ENCODE assay signal across 31 cellular contexts in the genomic region with DNA sequence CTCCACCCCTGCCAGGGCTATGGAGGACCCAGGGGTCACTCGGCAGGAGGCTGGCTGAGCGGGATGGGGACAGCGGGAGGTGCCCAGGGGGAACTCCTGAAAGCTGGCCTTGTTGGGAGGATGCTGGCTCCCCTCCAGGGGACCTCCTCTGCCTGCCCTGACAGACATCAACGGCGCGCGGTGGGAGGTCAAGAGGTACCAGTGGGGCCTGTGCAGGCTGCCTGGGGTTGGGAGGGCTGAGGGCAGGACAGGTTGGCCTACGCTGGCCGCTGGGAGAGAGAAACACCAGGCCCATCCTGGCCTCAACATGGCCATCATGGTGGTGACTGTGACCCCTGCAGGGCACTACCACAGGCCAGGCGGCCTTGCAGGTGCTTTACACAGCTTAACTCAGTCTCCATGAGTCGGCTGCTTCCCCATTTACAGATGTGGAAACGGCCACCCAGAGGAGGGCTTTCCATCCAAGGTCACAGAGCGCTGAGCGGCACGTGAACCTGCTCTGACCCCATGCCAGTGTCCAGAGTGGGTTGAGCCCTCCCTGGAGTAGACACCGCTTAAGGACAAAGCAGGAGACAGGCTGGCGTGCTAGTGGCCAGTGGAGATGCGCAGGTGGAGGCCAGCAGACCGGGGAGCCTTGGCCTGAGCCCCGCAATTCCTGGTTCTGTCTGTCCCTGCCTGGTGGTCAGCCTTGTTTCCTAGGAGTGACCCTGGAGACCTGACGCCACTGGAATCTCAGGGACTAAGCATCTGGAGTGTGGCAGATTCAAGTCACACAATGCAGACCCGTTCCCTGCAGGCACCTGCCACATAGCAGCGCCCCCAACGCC. TPM values are rescaled to one million over a fixed set of nuclear protein-coding genes. Genes with fewer than 3 reads are reported as not detected.
DNase-seq lines count a peak whose midpoint lies in the region; ATAC-seq, FAIRE-seq and TF ChIP-seq lines count a peak whose summit lies in the region.
"Had no signal": no experiment of that assay in that cellular context is flagged by ENCODE, and none has a peak within 500 bp of the region (broad histone marks: within the 10 kb centered on the region; RNA-seq: fewer than 3 reads in every experiment).

No MANE protein-coding gene starts in this region.

- BruUV-seq in HepG2 (replicated peaks; lab: Mats Ljungman, UMichigan), result no TSS peak

- ATAC-seq in SK-N-SH treated with all-trans-retinoic acid at 6 μM for 48 hours (no peak), HepG2 (no peak), sciatic nerve (no peak)
- ATAC-seq: activated CD4-positive, alpha-beta T cell treated with anti-CD3 and anti-CD28 coated beads for 36 hours; activated CD8-positive, alpha-beta T cell treated with anti-CD3 and anti-CD28 coated beads for 36 hours; activated naive CD4-positive, alpha-beta T cell treated with anti-CD3 and anti-CD28 coated beads, Interleukin-2, amount 50 U/mL, for 72 hours; effector memory CD8-positive, alpha-beta T cell; PC-3; psoas muscle; stimulated activated naive B cell treated with anti-CD40 and anti-IgM and Interleukin-4, amounts not matched to agents 10 μg/mL and 1 μg/mL and 100 μg/mL, for 72 hours had no signal

- no peaks in the 10 kb centered on the region for H3K9me2 ChIP-seq in SK-N-SH

- H4K20me1 ChIP-seq in SK-N-SH (ENCODE audit: insufficient read depth), result no peaks in the 10 kb centered on the region
- H4K20me1 ChIP-seq in HepG2 (ENCODE audit: insufficient read depth, low read length), result no peaks in the 10 kb centered on the region

- in situ Hi-C loops in HepG2 (cut with HindIII; ENCODE audit: extremely low pct_ligation_motif_present, low pct_unique_long_range_greater_than_20kb), result loop anchor here (5.0 kb wide), 2 partner anchors 99 to 164 kb away; partner anchors contain the start of gene CEBPA

- H3K9me3 ChIP-seq in SK-N-SH (no peaks in the 10 kb centered on the region), HepG2 (ENCODE audit: low read length) (no peaks in the 10 kb centered on the region)
- H3K9me3 ChIP-seq: psoas muscle, suprapubic skin, uterus had no signal

- CTCF ChIA-PET in SK-N-SH (lab: Yijun Ruan, JAX), result interaction anchor here (0.7 to 22.5 kb wide), 5 partner anchors 34 to 695 kb away, joined by 3 to 511 read pairs (median 4); no protein-coding TSS in a partner anchor
- CTCF ChIA-PET in HepG2 (lab: Yijun Ruan, JAX; ENCODE audit: low intra/inter-chr PET ratio, low total read pairs), result no interaction called here

- H3K27me3 ChIP-seq in SK-N-SH (ENCODE audit: insufficient read depth) (no peaks in the 10 kb centered on the region), HepG2 (ENCODE audit: control insufficient read depth in 1 of 2, insufficient read depth in 2 of 2, low read length in 2 of 2) (no peaks in the 10 kb centered on the region)
- H3K27me3 ChIP-seq: suprapubic skin, uterus had no signal

- H3K4me1 ChIP-seq in SK-N-SH (ENCODE audit: control insufficient read depth in 1 of 2, insufficient read depth in 2 of 2, low read depth in 1 of 2, low read length in 1 of 2) (no peaks in the 10 kb centered on the region; a peak in 1 of 4 replicates), HepG2 (ENCODE audit: insufficient read depth, low read length) (peaks cover 100% of the 10 kb centered on the region)
- H3K4me1 ChIP-seq: uterus had no signal

- POLR2A ChIA-PET in SK-N-SH (lab: Yijun Ruan, JAX) (no interaction called here), HepG2 (lab: Yijun Ruan, JAX) (interaction anchor here (0.7 to 1.8 kb wide), 8 partner anchors 27 to 124 kb away, joined by 3 to 12 read pairs (median 4); partner anchors contain the start of genes CEBPA and CEBPG)

- H2AFZ ChIP-seq in SK-N-SH (ENCODE audit: low read depth), result no peak overlapping the region
- no peak overlapping the region for H2AFZ ChIP-seq in HepG2 (ENCODE audit: low read length)

- WGBS in SK-N-SH (ENCODE audit: low lambda C conversion rate), result 93% methylated on average over 16 of the region's 24 CpGs
- no CpG with 5 or more reads among the region's 24 CpGs for WGBS in HepG2 (ENCODE audit: low lambda C conversion rate)

- H3K9ac ChIP-seq in SK-N-SH (no peak overlapping the region), HepG2 (ENCODE audit: insufficient read depth, low read depth, low read length) (peak overlapping the region; percentile 58)

- no peak for TF ChIP-seq RAD21 in SK-N-SH (IDR thresholded peaks at IDR 0.05; ENCODE audit: low read length)
- TF ChIP-seq RAD21 in HepG2 (CRISPR knock-in tag; IDR thresholded peaks at IDR 0.05), result no peak

- TF ChIP-seq POLR2A in HepG2 (IDR thresholded peaks at IDR 0.05; ENCODE audit: insufficient read depth in 1 of 2, low read depth in 2 of 2, low read length in 2 of 2), result no peak

- FAIRE-seq in HepG2 (lab: Jason Lieb, UNC), result no peak
- FAIRE-seq: D721Med had no signal

- H3K36me3 ChIP-seq in SK-N-SH (replicated peaks in 1 of 2; ENCODE audit: control insufficient read depth in 1 of 2, insufficient read depth in 2 of 2, low read length in 1 of 2) (no peaks in the 10 kb centered on the region), HepG2 (replicated peaks in 1 of 2; ENCODE audit: control insufficient read depth in 1 of 2, insufficient read depth in 2 of 2, low read length in 2 of 2) (no peaks in the 10 kb centered on the region)
- H3K36me3 ChIP-seq: suprapubic skin, uterus had no signal

- TF ChIP-seq CTCF in SK-N-SH (IDR thresholded peaks at IDR 0.05) (no peak), HepG2 (CRISPR knock-in tag; IDR thresholded peaks at IDR 0.05) (no peak)

- no peak for TF ChIP-seq EP300 in SK-N-SH (IDR thresholded peaks at IDR 0.05; ENCODE audit: borderline replicate concordance in 1 of 2, low read depth in 1 of 2, low read length in 1 of 2)
- TF ChIP-seq EP300 in HepG2 (IDR thresholded peaks at IDR 0.05; ENCODE audit: low read depth in 2 of 2, low read length in 2 of 2), result no peak
- TF ChIP-seq EP300 in HepG2 (CRISPR knock-in tag; IDR thresholded peaks at IDR 0.05; ENCODE audit: borderline replicate concordance), result no peak

- intact Hi-C loops in HepG2 (cut with micrococcal nuclease; ENCODE audit: unreplicated experiment) (no loop called here), sciatic nerve (cut with DNase I) (loop anchor here (10.0 kb wide), 1 partner anchor 96 kb away; the partner anchor contains the start of gene CEBPA)

- no peak overlapping the region for H3K4me3 ChIP-seq in SK-N-SH (ENCODE audit: low read depth in 2 of 2, low read length in 1 of 2)
- no peak overlapping the region; a peak in 1 of 6 replicates for H3K4me3 ChIP-seq in HepG2 (replicated peaks in 1 of 3; ENCODE audit: insufficient read depth in 1 of 3, low read depth in 2 of 3, low read length in 3 of 3)
- H3K4me3 ChIP-seq: psoas muscle, suprapubic skin, uterus had no signal

- H3K4me2 ChIP-seq in SK-N-SH, result no peak overlapping the region
- peak overlapping the region; percentile 19; the same call in 1 of the 2 replicates for H3K4me2 ChIP-seq in HepG2 (ENCODE audit: low read depth, low read length)

- no peaks in the 10 kb centered on the region for H3K79me2 ChIP-seq in SK-N-SH (ENCODE audit: insufficient read depth)
- no peaks in the 10 kb centered on the region for H3K79me2 ChIP-seq in HepG2 (ENCODE audit: insufficient read depth, low read length)

- H3K27ac ChIP-seq in SK-N-SH (ENCODE audit: low read depth in 2 of 2, low read length in 1 of 2) (no peak overlapping the region), HepG2 (ENCODE audit: extremely low read length, insufficient read depth, low read length) (peak overlapping the region; percentile 95)
- H3K27ac ChIP-seq: psoas muscle, suprapubic skin, uterus had no signal

- DNase-seq in SK-N-SH (peak; percentile 27), MV-4-11 (lab: John Stamatoyannopoulos, UW) (peak; percentile 39), HepG2 (ENCODE audit: low spot score) (peak; percentile 44), sciatic nerve (ENCODE audit: low spot score) (peak; percentile 52), DMS53 (lab: John Stamatoyannopoulos, UW) (no peak), HUDEP-2 (lab: John Stamatoyannopoulos, UW; ENCODE audit: unreplicated experiment in 76 of 76) (no peak), SKM-1 treated with dmso at 0.1 percent for 144 hours (lab: John Stamatoyannopoulos, UW; ENCODE audit: unreplicated experiment) (no peak)
- DNase-seq: activated CD4-positive, alpha-beta T cell treated with anti-CD3 and anti-CD28 coated beads for 36 hours; activated CD8-positive, alpha-beta memory T cell treated with anti-CD3 and anti-CD28 coated beads, Interleukin-2, amount 50 U/mL, for 48 hours; activated CD8-positive, alpha-beta T cell treated with anti-CD3 and anti-CD28 coated beads for 36 hours; AML-193; anterior cingulate cortex; CD4-positive, alpha-beta T cell; central memory CD4-positive, alpha-beta T cell; effector memory CD8-positive, alpha-beta T cell; GOT3; immature natural killer cell; KG1; midbrain; naive B cell; NCI-H1417 treated with DMSO at 0.1 percent for 48 hours; NCI-H2029 treated with DMSO at 0.1 percent for 48 hours; NCI-H526 treated with DMSO at 0.1 percent for 48 hours; PC-3; stimulated activated naive B cell treated with anti-CD40 and anti-IgM and Interleukin-4, amounts not matched to agents 10 μg/mL and 1 μg/mL and 100 μg/mL, for 72 hours; uterus had no signal

- no peaks in the 10 kb centered on the region for H3F3A ChIP-seq in SK-N-SH (replicated peaks; ENCODE audit: insufficient read depth)

RNA-seq across cellular contexts. Expression of gene CEBPG, which starts 27.6 kb away (rescaled TPM):
- 9.1 and 9.5 TPM in 2 replicates for polyA plus RNA-seq in SK-N-SH (2012; rRNA removed)
- 10.7 and 12.3 TPM in 2 replicates for polyA plus RNA-seq in SK-N-SH (2012; cell fraction: cytosol; rRNA removed)
- polyA plus RNA-seq in SK-N-SH (2012; cell fraction: nucleus; rRNA removed), result 6.8 and 9.6 TPM in 2 replicates
- total RNA-seq in HepG2 (2016; rRNA removed; fragmentation: Illumina TruSeq; extraction: Trizol), result 34.3 and 49.8 TPM in 2 replicates
- total RNA-seq in HepG2 (2016; cell fraction: cytosol; rRNA removed; fragmentation: Illumina TruSeq; extraction: Trizol; ENCODE audit: low read depth), result 13.2 and 14.7 TPM in 2 replicates
- total RNA-seq in HepG2 (2016; cell fraction: insoluble cytoplasmic fraction; rRNA removed; fragmentation: Illumina TruSeq; extraction: Trizol), result 35.7 and 49.1 TPM in 2 replicates
- 37.6 and 38.8 TPM in 2 replicates for total RNA-seq in HepG2 (2016; cell fraction: membrane; rRNA removed; fragmentation: Illumina TruSeq; extraction: Trizol)
- 24.5 and 24.7 TPM in 2 replicates for total RNA-seq in HepG2 (2016; cell fraction: nucleus; rRNA removed; fragmentation: Illumina TruSeq; extraction: Trizol)
- 25.7 and 26.6 TPM in 2 replicates for polyA plus RNA-seq in HepG2 (2011; rRNA removed)
- polyA plus RNA-seq in HepG2 (2011; cell fraction: cytosol; rRNA removed), result 16.9 and 25.6 TPM in 2 replicates
- polyA plus RNA-seq in HepG2 (2011; cell fraction: nucleus; rRNA removed), result 11.7 and 17.0 TPM in 2 replicates
- polyA plus RNA-seq in HepG2 (2012), result 34.2 and 46.3 TPM in 2 replicates
- polyA plus RNA-seq in HepG2 (2016; cell fraction: cytosol; fragmentation: Illumina TruSeq; extraction: Trizol; ENCODE audit: low read depth), result 13.2 and 15.5 TPM in 2 replicates
- polyA plus RNA-seq in HepG2 (2016; cell fraction: insoluble cytoplasmic fraction; fragmentation: Illumina TruSeq; extraction: Trizol; ENCODE audit: low read depth), result 44.3 and 47.4 TPM in 2 replicates
- 25.6 and 28.0 TPM in 2 replicates for polyA plus RNA-seq in HepG2 (2016; cell fraction: membrane; fragmentation: Illumina TruSeq; extraction: Trizol; ENCODE audit: low read depth)
- 30.5 and 35.3 TPM in 2 replicates for polyA plus RNA-seq in HepG2 (2016; cell fraction: nucleus; fragmentation: Illumina TruSeq; extraction: Trizol; ENCODE audit: insufficient read depth, low read depth)
- polyA minus RNA-seq in HepG2 (2011; rRNA and poly(A)+ RNA removed; ENCODE audit: low replicate concordance), result 14.6 and 15.2 TPM in 2 replicates
- polyA minus RNA-seq in HepG2 (2011; cell fraction: cytosol; rRNA and poly(A)+ RNA removed), result 18.9 and 25.7 TPM in 2 replicates
- polyA minus RNA-seq in HepG2 (2011; cell fraction: nucleus; rRNA and poly(A)+ RNA removed), result 26.3 and 34.8 TPM in 2 replicates
- 21.2 TPM for total RNA-seq in sciatic nerve

Comparison
In these comparisons a context has a peak if more than half of its experiments do, and no peak if none do; other contexts are left out.
1. DNase-seq: peak in SK-N-SH (single experiment), MV-4-11 (single experiment), HepG2 (single experiment) and sciatic nerve (single experiment); none in DMS53 (single experiment), HUDEP-2 (0 of 76) and SKM-1 treated with dmso at 0.1 percent for 144 hours (single experiment).
2. Of the 25 proteins assayed by ChIP-seq in both HepG2 and SK-N-SH: peak only in HepG2: RXRA and ZBTB33; only in SK-N-SH: none; in both: none; in neither: 23.